ENCODE assay signal across 29 cellular contexts in the genomic region with DNA sequence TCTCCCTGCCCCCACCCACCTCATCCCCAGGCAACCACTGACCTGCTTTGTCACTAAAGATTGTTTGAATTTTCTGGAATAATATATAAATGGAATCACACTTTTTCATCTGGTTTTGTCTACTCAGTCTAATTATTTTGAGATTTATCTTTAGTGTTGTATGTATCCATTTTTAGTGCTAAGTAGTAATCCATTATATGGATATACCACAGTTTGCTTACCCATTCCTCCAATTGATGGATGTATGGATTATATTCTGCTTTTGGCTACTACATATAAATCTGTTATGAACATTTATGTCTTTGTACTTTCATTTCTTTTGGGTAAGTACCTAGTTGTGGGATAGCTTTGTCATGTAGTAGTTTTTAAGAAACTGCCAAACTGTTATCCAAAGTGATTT.
"Had no signal": no experiment of that assay in that cellular context is flagged by ENCODE, and none has a peak within 500 bp of the region (broad histone marks: within the 10 kb centered on the region; RNA-seq: fewer than 3 reads in every experiment).

No MANE protein-coding gene starts in this region.

- H3K4me1 ChIP-seq: sigmoid colon, thyroid gland, tibial nerve, upper lobe of left lung had no signal

- FAIRE-seq: small intestine, urothelium cell line had no signal

- H3K4me3 ChIP-seq: ovary, psoas muscle, right lobe of liver, sigmoid colon, stomach, thoracic aorta, thyroid gland, tibial nerve, upper lobe of left lung, vagina had no signal

- H3K27me3 ChIP-seq: ovary, right lobe of liver, sigmoid colon, stomach, thyroid gland, tibial nerve, upper lobe of left lung, vagina had no signal

- H3K27ac Mint-ChIP-seq: natural killer cell treated with Interleukin-12 subunit alpha and Interleukin-12 subunit beta and Interleukin-15 and Interleukin-18, amount 100 ng/mL, for 72 hours; nephron progenitor cell; progenitor cell of endocrine pancreas; stimulated activated effector memory CD8-positive, alpha-beta T cell treated with anti-CD3 and anti-CD28 coated beads, Interleukin-12 subunit alpha, Interleukin-12 subunit beta, amount 100 ng/mL, for 72 hours; stimulated activated naive B cell treated with anti-CD40 and anti-IgM and Interleukin-4, amounts not matched to agents 10 μg/mL and 1 μg/mL and 100 μg/mL, for 72 hours; stimulated activated naive CD8-positive, alpha-beta T cell treated with anti-CD3 and anti-CD28 coated beads, Interleukin-15, Interleukin-2, amounts not matched to agents 100 ng/mL and 50 ng/mL, for 24 hours had no signal

- H3K9me3 ChIP-seq: ovary, psoas muscle, right lobe of liver, sigmoid colon, stomach, thoracic aorta, thyroid gland, tibial nerve, upper lobe of left lung, vagina had no signal

- H3K4me3 Mint-ChIP-seq: natural killer cell treated with Interleukin-12 subunit alpha and Interleukin-12 subunit beta and Interleukin-15 and Interleukin-18, amount 100 ng/mL, for 72 hours; nephron progenitor cell; neural crest cell; stimulated activated effector memory CD8-positive, alpha-beta T cell treated with anti-CD3 and anti-CD28 coated beads, Interleukin-12 subunit alpha, Interleukin-12 subunit beta, amount 100 ng/mL, for 72 hours; stimulated activated naive B cell treated with anti-CD40 and anti-IgM and Interleukin-4, amounts not matched to agents 10 μg/mL and 1 μg/mL and 100 μg/mL, for 72 hours; stimulated activated naive CD8-positive, alpha-beta T cell treated with anti-CD3 and anti-CD28 coated beads, Interleukin-15, Interleukin-2, amounts not matched to agents 100 ng/mL and 50 ng/mL, for 24 hours had no signal

- DNase-seq: nephron progenitor cell; occipital lobe; ovary; posterior cingulate gyrus; psoas muscle; right cardiac atrium; right lobe of liver; sigmoid colon; small intestine; stimulated activated CD4-positive, alpha-beta T cell treated with anti-CD3 and anti-CD28 coated beads, Interleukin-15, amount 100 ng/mL, for 24 hours; stimulated activated CD4-positive, alpha-beta T cell treated with anti-CD3 and anti-CD28 coated beads, Interleukin-2, amount 100 ng/mL, for 24 hours; stimulated activated CD4-positive, alpha-beta T cell treated with anti-CD3 and anti-CD28 coated beads, Interleukin-2, amount 100 ng/mL, for 48 hours; stimulated activated CD4-positive, alpha-beta T cell treated with anti-CD3 and anti-CD28 coated beads, Interleukin-4, amount 100 ng/mL, for 24 hours; stimulated activated naive B cell treated with anti-CD40 and anti-IgM and Interleukin-4, amounts not matched to agents 10 μg/mL and 1 μg/mL and 100 μg/mL, for 72 hours; stimulated activated naive CD4-positive, alpha-beta T cell treated with Interleukin-2 at 50 U/mL for 16 hours; stomach; thyroid gland; trophoblast cell; upper lobe of left lung had no signal

- H2AFZ ChIP-seq: parathyroid adenoma had no signal

- H3K27me3 Mint-ChIP-seq: progenitor cell of endocrine pancreas; stimulated activated naive B cell treated with anti-CD40 and anti-IgM and Interleukin-4, amounts not matched to agents 10 μg/mL and 1 μg/mL and 100 μg/mL, for 72 hours; stimulated activated naive CD8-positive, alpha-beta T cell treated with anti-CD3 and anti-CD28 coated beads, Interleukin-15, Interleukin-2, amounts not matched to agents 100 ng/mL and 50 ng/mL, for 24 hours had no signal

- H3K4me1 Mint-ChIP-seq: neural crest cell; stimulated activated effector memory CD8-positive, alpha-beta T cell treated with anti-CD3 and anti-CD28 coated beads, Interleukin-12 subunit alpha, Interleukin-12 subunit beta, amount 100 ng/mL, for 72 hours; stimulated activated naive B cell treated with anti-CD40 and anti-IgM and Interleukin-4, amounts not matched to agents 10 μg/mL and 1 μg/mL and 100 μg/mL, for 72 hours had no signal

- ATAC-seq: natural killer cell treated with Interleukin-12 subunit alpha and Interleukin-12 subunit beta and Interleukin-15 and Interleukin-18, amount 100 ng/mL, for 72 hours; right cardiac atrium; right lobe of liver; stimulated activated effector memory CD8-positive, alpha-beta T cell treated with anti-CD3 and anti-CD28 coated beads, Interleukin-12 subunit alpha, Interleukin-12 subunit beta, amount 100 ng/mL, for 72 hours; stimulated activated naive B cell treated with anti-CD40 and anti-IgM and Interleukin-4, amounts not matched to agents 10 μg/mL and 1 μg/mL and 100 μg/mL, for 72 hours had no signal

- H3K9ac ChIP-seq: parathyroid adenoma had no signal

- H3K36me3 ChIP-seq: ovary, sigmoid colon, stomach, thoracic aorta, thyroid gland, upper lobe of left lung, vagina had no signal

- H3K36me3 Mint-ChIP-seq: natural killer cell treated with Interleukin-12 subunit alpha and Interleukin-12 subunit beta and Interleukin-15 and Interleukin-18, amount 100 ng/mL, for 72 hours; stimulated activated effector memory CD8-positive, alpha-beta T cell treated with anti-CD3 and anti-CD28 coated beads, Interleukin-12 subunit alpha, Interleukin-12 subunit beta, amount 100 ng/mL, for 72 hours had no signal

- H3K9me3 Mint-ChIP-seq: natural killer cell treated with Interleukin-12 subunit alpha and Interleukin-12 subunit beta and Interleukin-15 and Interleukin-18, amount 100 ng/mL, for 72 hours; neural crest cell; stimulated activated effector memory CD8-positive, alpha-beta T cell treated with anti-CD3 and anti-CD28 coated beads, Interleukin-12 subunit alpha, Interleukin-12 subunit beta, amount 100 ng/mL, for 72 hours; stimulated activated naive B cell treated with anti-CD40 and anti-IgM and Interleukin-4, amounts not matched to agents 10 μg/mL and 1 μg/mL and 100 μg/mL, for 72 hours; stimulated activated naive CD8-positive, alpha-beta T cell treated with anti-CD3 and anti-CD28 coated beads, Interleukin-15, Interleukin-2, amounts not matched to agents 100 ng/mL and 50 ng/mL, for 24 hours had no signal

- H3K27ac ChIP-seq: ovary, parathyroid adenoma, right lobe of liver, sigmoid colon, stomach, thoracic aorta, thyroid gland, tibial nerve, upper lobe of left lung, vagina had no signal
